Comparison of ENCODE assay signal across 8 cellular contexts in the genomic region with DNA sequence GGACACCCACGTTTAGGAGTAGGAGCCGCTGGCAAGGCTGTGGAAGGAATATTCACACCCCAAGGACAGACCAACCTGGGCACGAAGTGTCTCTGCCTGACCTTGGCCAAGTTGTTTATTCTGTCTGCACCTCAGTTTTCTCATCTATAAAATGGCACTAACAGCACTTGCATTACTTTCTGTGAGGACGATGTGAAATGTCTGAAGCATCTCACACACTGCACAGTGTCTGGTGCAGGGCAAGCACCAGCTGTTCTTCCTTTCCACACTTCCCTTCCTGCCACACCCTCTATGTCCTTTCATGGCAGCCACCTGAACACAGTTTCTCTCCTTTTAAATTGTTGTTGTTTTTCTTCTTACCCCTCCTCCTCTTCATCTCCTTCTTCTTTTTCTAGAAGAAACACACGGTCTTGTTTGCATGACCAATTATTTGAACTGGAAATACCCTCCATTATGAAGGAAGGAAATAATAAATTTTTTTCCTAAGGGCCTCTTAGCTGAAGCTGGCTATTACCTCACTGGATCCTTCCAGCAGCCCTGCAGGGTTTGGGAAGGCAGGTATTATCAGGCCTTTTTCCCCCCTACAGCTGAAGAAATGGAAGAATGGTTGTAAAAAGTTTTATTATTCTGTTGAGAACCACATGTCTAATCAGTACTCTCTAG. TPM values are rescaled to one million over a fixed set of nuclear protein-coding genes. Genes with fewer than 3 reads are reported as not detected.
DNase-seq lines count a peak whose midpoint lies in the region; ATAC-seq, FAIRE-seq and TF ChIP-seq lines count a peak whose summit lies in the region.

No MANE protein-coding gene starts in this region.

- H3K36me3 ChIP-seq in thymus (ENCODE audit: control insufficient read depth, insufficient read depth) (no peaks in the 10 kb centered on the region), HAP-1 (replicated peaks) (no peaks in the 10 kb centered on the region)

- H3K4me1 ChIP-seq in thymus (ENCODE audit: control insufficient read depth, insufficient read depth, low read length): peaks cover 57% of the 10 kb centered on the region
- H3K4me1 ChIP-seq in HAP-1: peaks cover 2% of the 10 kb centered on the region; the same call in 1 of the 2 replicates

- peaks cover 4% of the 10 kb centered on the region for H3K27me3 Mint-ChIP-seq in endothelial cell (ENCODE audit: unreplicated experiment)

- peaks cover 42% of the 10 kb centered on the region for H3K4me1 Mint-ChIP-seq in endothelial cell (ENCODE audit: unreplicated experiment)

- FAIRE-seq in G401.6 (lab: Jason Lieb, UNC): peak; percentile 80

- H3K9me3 ChIP-seq in thymus (ENCODE audit: control insufficient read depth) (no peaks in the 10 kb centered on the region), HAP-1 (no peaks in the 10 kb centered on the region)

- H3K9me3 Mint-ChIP-seq in endothelial cell (ENCODE audit: unreplicated experiment): no peaks in the 10 kb centered on the region

- ATAC-seq in GM21515 (IDR thresholded peaks at IDR 0.05; ENCODE audit: unreplicated experiment) (peak; percentile 36), GM18870 (IDR thresholded peaks at IDR 0.05; ENCODE audit: unreplicated experiment) (no peak)

- peak overlapping the region; percentile 46 for H3K27ac ChIP-seq in thymus (ENCODE audit: low read depth)

- H3K27me3 ChIP-seq in thymus (ENCODE audit: control insufficient read depth, insufficient read depth): peaks cover 3% of the 10 kb centered on the region
- H3K27me3 ChIP-seq in HAP-1 (ENCODE audit: low read depth): no peaks in the 10 kb centered on the region

- DNase-seq in NCI-H510A treated with DMSO at 0.1 percent for 48 hours (lab: John Stamatoyannopoulos, UW): peak; percentile 75
- no peak for DNase-seq in endothelial cell (ENCODE audit: low spot score)
- DNase-seq in activated CD4-positive, CD25-positive, alpha-beta regulatory T cell (lab: John Stamatoyannopoulos, UW): no peak
- no peak for DNase-seq in HAP-1 (ENCODE audit: low spot score in 2 of 2)

- WGBS in thymus: 49% methylated on average over 5 of the region's 5 CpGs

- in situ Hi-C loops in HAP-1 (cut with MboI; ENCODE audit: low sequenced_read_pairs): no loop called here

- H3K27ac Mint-ChIP-seq in endothelial cell (ENCODE audit: unreplicated experiment): no peak overlapping the region

- TF ChIP-seq CTCF in endothelial cell (IDR thresholded peaks at IDR 0.05; ENCODE audit: unreplicated experiment): no peak

- H3K4me3 ChIP-seq in thymus (ENCODE audit: low read length) (no peak overlapping the region), HAP-1 (no peak overlapping the region)

- peak overlapping the region; percentile 26 for H3K4me3 Mint-ChIP-seq in endothelial cell (ENCODE audit: unreplicated experiment)

- peaks cover 3% of the 10 kb centered on the region for H3K36me3 Mint-ChIP-seq in endothelial cell (ENCODE audit: low read depth, unreplicated experiment)

RNA-seq across cellular contexts. Expression of a gene that starts 42.9 kb away (rescaled TPM):
- 3.1 TPM for total RNA-seq in endothelial cell (ENCODE audit: unreplicated experiment)
- 15.6 TPM for polyA plus RNA-seq in thymus

RNA-seq across cellular contexts. Expression of a gene that starts 51.9 kb away (rescaled TPM):
- total RNA-seq in endothelial cell (ENCODE audit: unreplicated experiment): 181 TPM
- polyA plus RNA-seq in thymus: 50.4 TPM
